ENCODE assay signal across 8 cellular contexts in the genomic region with DNA sequence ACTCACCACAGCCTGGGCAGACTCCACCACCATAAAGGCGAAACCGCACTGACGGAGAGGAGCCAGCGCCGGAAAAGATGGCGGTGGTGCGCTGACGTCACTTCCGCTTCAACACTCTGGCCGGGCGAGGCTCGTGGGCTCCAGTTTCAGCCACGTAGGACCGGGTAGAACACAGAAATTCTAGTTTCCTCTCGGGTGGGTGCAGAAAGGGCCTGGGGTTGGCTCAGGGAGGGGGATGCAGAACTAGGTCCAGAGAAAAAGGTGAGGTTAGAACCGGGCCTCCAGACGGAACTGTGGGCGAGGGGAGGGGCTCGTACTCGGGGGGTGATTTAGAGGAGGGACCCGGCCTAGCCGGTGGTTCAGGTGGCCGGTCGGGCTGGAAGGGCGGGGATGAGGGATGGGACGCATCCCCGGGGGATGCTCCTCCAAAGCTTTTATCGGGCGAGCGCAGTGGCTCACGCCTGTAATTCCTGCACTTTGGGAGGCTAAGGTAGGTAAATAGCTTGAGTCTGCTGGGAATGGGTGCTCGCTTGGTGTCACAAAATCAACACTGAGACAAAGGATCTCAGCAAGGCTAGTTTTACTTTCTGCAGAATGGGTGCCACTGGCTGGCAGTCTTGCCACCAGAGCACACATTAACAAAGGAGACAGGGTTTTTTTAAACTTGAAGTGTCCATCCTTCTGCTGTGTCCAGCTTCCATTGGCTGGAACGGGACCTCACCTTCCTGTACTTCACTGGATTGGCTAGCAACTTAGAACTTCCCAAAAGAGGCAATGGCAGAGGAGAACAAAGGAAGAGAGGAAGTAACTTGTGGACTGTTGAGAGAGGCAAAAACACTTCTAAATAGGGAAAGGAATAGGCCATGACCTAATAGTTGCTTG. TPM values are rescaled to one million over a fixed set of nuclear protein-coding genes. Genes with fewer than 3 reads are reported as not detected.
DNase-seq lines count a peak whose midpoint lies in the region; ATAC-seq and TF ChIP-seq lines count a peak whose summit lies in the region.

ZNF561 (minus strand) TSS at position 77 of the 882 bp plus-strand sequence. CDS start 1,776 bp downstream, outside the sequence.

- 0 to 2% (median 1%) methylated on average over 27 to 33 of the region's 33 CpGs for WGBS in adrenal gland, 4 donors
- 0 to 2% methylated on average over 12 to 30 of the region's 33 CpGs for WGBS in upper lobe of left lung, 2 donors

- intact Hi-C loops in adrenal gland (cut with DNase I) (loop anchor here (5.0 to 10.0 kb wide), 3 partner anchors 176 to 487 kb away; no protein-coding TSS in a partner anchor), left cardiac atrium (cut with DNase I) (loop anchor here in 1 of 2 donors (5.0 kb wide), 1 partner anchor 171 kb away; no protein-coding TSS in a partner anchor), posterior vena cava (cut with DNase I) (loop anchor here (2.0 to 10.0 kb wide), 3 partner anchors 37 to 171 kb away; partner anchors contain the start of gene ZNF121 (in 1 of the 2))

- H3K9me3 ChIP-seq in adrenal gland (replicated peaks in 1 of 3) (no peaks in the 10 kb centered on the region), upper lobe of left lung (no peaks in the 10 kb centered on the region)

- ATAC-seq in HG02642 (IDR thresholded peaks at IDR 0.05; ENCODE audit: poor library complexity, unreplicated experiment) (peak; percentile 90), left cardiac atrium (peak; percentile 96 to 97), upper lobe of left lung (ENCODE audit: low FRiP score in 2 of 2) (peak; percentile 94 to 97)

- TF ChIP-seq CTCF in adrenal gland (IDR thresholded peaks at IDR 0.05) (peak in 1 of 6 experiments; percentile 9), upper lobe of left lung (IDR thresholded peaks at IDR 0.05) (no peak)

- H3K27me3 ChIP-seq in adrenal gland = no peaks in the 10 kb centered on the region
- H3K27me3 ChIP-seq in upper lobe of left lung = no peaks in the 10 kb centered on the region

- H3K36me3 ChIP-seq in adrenal gland (replicated peaks in 1 of 2) = peaks cover 0 to 29% of the 10 kb centered on the region in 2 donors
- peaks cover 7 to 31% (median 28%) of the 10 kb centered on the region in 4 donors for H3K36me3 ChIP-seq in upper lobe of left lung

- H3K27ac ChIP-seq in adrenal gland = peak within 1 kb of the TSS; percentile 85 to 95 (median 92)
- H3K27ac ChIP-seq in upper lobe of left lung = peak within 1 kb of the TSS; percentile 88 to 97 (median 96)

- H3K4me1 ChIP-seq in adrenal gland (replicated peaks in 1 of 2) = peaks cover 9 to 24% of the 10 kb centered on the region in 2 donors
- H3K4me1 ChIP-seq in upper lobe of left lung = peaks cover 14 to 33% (median 16%) of the 10 kb centered on the region in 4 donors

- no peak for TF ChIP-seq EP300 in upper lobe of left lung (IDR thresholded peaks at IDR 0.05)

- H3K4me3 ChIP-seq in adrenal gland = peak within 1 kb of the TSS; percentile 44 to 91 (median 79)
- peak within 1 kb of the TSS; percentile 84 to 89 (median 88) for H3K4me3 ChIP-seq in upper lobe of left lung

- DNase-seq in GM04504 (ENCODE audit: low read depth) (peak; percentile 75), NCI-H1436 treated with DMSO at 0.1 percent for 48 hours (lab: John Stamatoyannopoulos, UW) (peak; percentile 29), T-helper 1 cell (peak; percentile 73 to 90 (median 85)), adrenal gland (peak; percentile 78 to 92 (median 85)), left cardiac atrium (peak; percentile 91), posterior vena cava (ENCODE audit: low spot score) (peak; percentile 97), upper lobe of left lung (peak; percentile 83 to 91)

- TF ChIP-seq POLR2A in adrenal gland (IDR thresholded peaks at IDR 0.05) (peak in 1 of 2 donors; percentile 38), upper lobe of left lung (IDR thresholded peaks at IDR 0.05) (peak in 1 of 4 donors; percentile 60)

RNA-seq across cellular contexts. Expression of gene ZNF561, which starts in this region (rescaled TPM):
- total RNA-seq in adrenal gland = 10 to 100 TPM; 17.8 to 57.9 (median 36.4) TPM
- 10 to 100 TPM; 20.1 to 28.9 (median 25.4) TPM for polyA plus RNA-seq in adrenal gland
- total RNA-seq in left cardiac atrium = 10 to 100 TPM; 18.9 to 20.1 TPM
- total RNA-seq in posterior vena cava = 10 to 100 TPM; 21.5 to 27.4 TPM
- total RNA-seq in upper lobe of left lung = 10 to 100 TPM; 12.6 to 37.5 (median 26.0) TPM

Comparison
In these comparisons a context has a peak if more than half of its experiments do, and no peak if none do; other contexts are left out.
1. Peak in every context shown above with its lines: DNase-seq, ATAC-seq, H3K4me3 ChIP-seq and H3K27ac ChIP-seq.
2. DNase-seq: peak in every context shown above with its lines; median percentile 97 in posterior vena cava; 91 in left cardiac atrium; 87 in upper lobe of left lung; 85 in T-helper 1 cell; 85 in adrenal gland; 75 in GM04504; 29 in NCI-H1436 treated with DMSO at 0.1 percent for 48 hours.